Comparison of ENCODE assay signal across 1 cellular context in the genomic region with DNA sequence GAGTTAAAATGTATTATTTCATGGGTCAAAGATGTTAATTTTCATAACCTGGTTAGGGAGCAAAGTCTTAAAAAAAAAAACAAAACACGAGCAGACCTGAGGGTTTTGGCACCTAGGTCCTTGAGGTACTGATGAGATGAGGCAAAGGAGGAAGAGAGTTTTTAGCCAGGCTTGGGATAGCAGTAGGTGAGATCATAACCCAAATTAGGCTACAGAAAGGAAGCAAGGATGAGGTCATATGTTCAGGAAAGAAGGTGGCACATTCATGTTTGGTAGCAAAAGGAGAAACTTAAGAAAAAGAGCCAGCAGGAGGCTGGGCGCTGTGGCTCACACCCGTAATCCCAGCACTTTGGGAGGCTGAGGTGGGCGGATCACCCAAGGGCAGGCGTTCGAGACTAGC.
TF ChIP-seq lines count a peak whose summit lies in the region.

No MANE protein-coding gene starts in this region.

TF ChIP-seq in endothelial cell of umbilical vein, 7 proteins besides CTCF, POLR2A, EP300 and RAD21:
- TF ChIP-seq MYC (IDR thresholded peaks at IDR 0.05; ENCODE audit: low read depth, low read length) (no peak), JUN (IDR thresholded peaks at IDR 0.05; ENCODE audit: borderline replicate concordance, insufficient read depth, insufficient read length, low read depth) (peak; percentile 58)
